In genomic region chr3:184144505-184144904, GRCh38 we compare ENCODE assay signal across 24 cellular contexts. TPM values are rescaled to one million over a fixed set of nuclear protein-coding genes. Genes with fewer than 3 reads are reported as not detected.
DNase-seq lines count a peak whose midpoint lies in the region; ATAC-seq, FAIRE-seq and TF ChIP-seq lines count a peak whose summit lies in the region.
"Had no signal": no experiment of that assay in that cellular context is flagged by ENCODE, and none has a peak within 500 bp of the region (broad histone marks: within the 10 kb centered on the region; RNA-seq: fewer than 3 reads in every experiment).

No MANE protein-coding gene starts in this region.

- H3K36me3 Mint-ChIP-seq in activated CD8-positive, alpha-beta T cell treated with anti-CD3 and anti-CD28 coated beads for 36 hours (ENCODE audit: low read depth) = peaks cover 35% of the 10 kb centered on the region
- peaks cover 53% of the 10 kb centered on the region for H3K36me3 Mint-ChIP-seq in activated CD8-positive, alpha-beta T cell treated with anti-CD3 and anti-CD28 coated beads, Interleukin-2, amount 10 ng/mL, durations not matched to agents 7 days and 5 days (ENCODE audit: low read depth)

- 94% methylated on average over 5 of the region's 5 CpGs for WGBS in HepG2 (ENCODE audit: low lambda C conversion rate)
- WGBS in stomach, 5 donors = 48 to 65% (median 55%) methylated on average over 5 of the region's 5 CpGs

- H3K4me1 Mint-ChIP-seq in activated CD8-positive, alpha-beta T cell treated with anti-CD3 and anti-CD28 coated beads for 36 hours (ENCODE audit: low read depth) = no peaks in the 10 kb centered on the region
- no peaks in the 10 kb centered on the region for H3K4me1 Mint-ChIP-seq in activated CD8-positive, alpha-beta T cell treated with anti-CD3 and anti-CD28 coated beads, Interleukin-2, amount 10 ng/mL, durations not matched to agents 7 days and 5 days (ENCODE audit: low read depth)
- H3K4me1 Mint-ChIP-seq in stimulated activated naive CD8-positive, alpha-beta T cell treated with anti-CD3 and anti-CD28 coated beads, Interleukin-15, amount 100 ng/mL, for 72 hours = peaks cover 4% of the 10 kb centered on the region

- no peak for TF ChIP-seq CTCF in activated CD8-positive, alpha-beta T cell treated with anti-CD3 and anti-CD28 coated beads for 36 hours (IDR thresholded peaks at IDR 0.05)
- TF ChIP-seq CTCF in RWPE1 (conservative IDR thresholded peaks at IDR 0.05; ENCODE audit: low read depth) (no peak), HepG2 (CRISPR knock-in tag; IDR thresholded peaks at IDR 0.05) (no peak), stomach (IDR thresholded peaks at IDR 0.05) (no peak)

- BruUV-seq in HepG2 (replicated peaks; lab: Mats Ljungman, UMichigan) = no TSS peak

- no peak for ATAC-seq in activated CD8-positive, alpha-beta T cell treated with anti-CD3 and anti-CD28 coated beads for 36 hours
- ATAC-seq in activated CD8-positive, alpha-beta T cell treated with anti-CD3 and anti-CD28 coated beads, Interleukin-2, amount 10 ng/mL, durations not matched to agents 7 days and 5 days = no peak
- no peak for ATAC-seq in HepG2
- no peak for ATAC-seq in stimulated activated naive CD8-positive, alpha-beta T cell treated with anti-CD3 and anti-CD28 coated beads, Interleukin-15, amount 100 ng/mL, for 72 hours

- POLR2A ChIA-PET in activated CD8-positive, alpha-beta T cell treated with anti-CD3 and anti-CD28 coated beads for 36 hours (lab: Charles Lee) = interaction anchor here (1.1 to 4.2 kb wide), 6 partner anchors 8 to 124 kb away, joined by 3 to 40 read pairs (median 6); partner anchors contain the start of genes ABCF3, DVL3 and EIF2B5
- POLR2A ChIA-PET in activated CD8-positive, alpha-beta T cell treated with anti-CD3 and anti-CD28 coated beads, Interleukin-2, amount 10 ng/mL, durations not matched to agents 7 days and 5 days (lab: Charles Lee) = interaction anchor here (2.4 kb wide), 1 partner anchor 9 kb away, joined by 10 read pairs; the partner anchor contains the start of gene EIF2B5
- POLR2A ChIA-PET in RWPE1 (lab: Yijun Ruan, JAX; ENCODE audit: low non-redundant PET) (interaction anchor here (0.6 kb wide), 1 partner anchor 125 kb away, joined by 4 read pairs; no protein-coding TSS in a partner anchor), HepG2 (lab: Yijun Ruan, JAX) (interaction anchor here (0.5 to 1.2 kb wide), 5 partner anchors 10 to 97 kb away, joined by 3 to 7 read pairs (median 3); partner anchors contain the start of gene EIF2B5)

- no peaks in the 10 kb centered on the region for H3K27me3 Mint-ChIP-seq in activated CD8-positive, alpha-beta T cell treated with anti-CD3 and anti-CD28 coated beads for 36 hours
- H3K27me3 Mint-ChIP-seq in activated CD8-positive, alpha-beta T cell treated with anti-CD3 and anti-CD28 coated beads, Interleukin-2, amount 10 ng/mL, durations not matched to agents 7 days and 5 days (ENCODE audit: low read depth) = no peaks in the 10 kb centered on the region
- H3K27me3 Mint-ChIP-seq in stimulated activated naive CD8-positive, alpha-beta T cell treated with anti-CD3 and anti-CD28 coated beads, Interleukin-15, amount 100 ng/mL, for 72 hours = no peaks in the 10 kb centered on the region

- no peak for TF ChIP-seq EP300 in HepG2 (IDR thresholded peaks at IDR 0.05; ENCODE audit: low read depth in 2 of 2, low read length in 2 of 2)
- TF ChIP-seq EP300 in HepG2 (CRISPR knock-in tag; IDR thresholded peaks at IDR 0.05; ENCODE audit: borderline replicate concordance) = no peak
- TF ChIP-seq EP300 in stomach (IDR thresholded peaks at IDR 0.05) = no peak

- H4K20me1 ChIP-seq in HepG2 (ENCODE audit: insufficient read depth, low read length) = no peaks in the 10 kb centered on the region

- H3K36me3 ChIP-seq in HepG2 (replicated peaks in 1 of 2; ENCODE audit: control insufficient read depth in 1 of 2, insufficient read depth in 2 of 2, low read length in 2 of 2) (peaks cover 26 to 62% of the 10 kb centered on the region in 2 experiments), stomach (peaks cover 61 to 78% (median 73%) of the 10 kb centered on the region in 4 donors)

- H3K4me1 ChIP-seq in HepG2 (ENCODE audit: insufficient read depth, low read length) (peaks cover 7% of the 10 kb centered on the region), stomach (peaks cover 4 to 20% (median 12%) of the 10 kb centered on the region in 4 donors)
- H3K4me1 ChIP-seq: BE2C, pancreas had no signal

- no peak overlapping the region for H3K4me3 ChIP-seq in HepG2 (replicated peaks in 1 of 3; ENCODE audit: insufficient read depth in 1 of 3, low read depth in 2 of 3, low read length in 3 of 3)
- H3K4me3 ChIP-seq in stomach = no peak overlapping the region
- H3K4me3 ChIP-seq: dorsolateral prefrontal cortex, mucosa of descending colon, pancreas, tibial nerve had no signal

- intact Hi-C loops in activated CD8-positive, alpha-beta T cell treated with anti-CD3 and anti-CD28 coated beads for 36 hours (cut with micrococcal nuclease) = no loop called here
- intact Hi-C loops in HepG2 (cut with micrococcal nuclease; ENCODE audit: unreplicated experiment) = no loop called here
- intact Hi-C loops in stomach (cut with DNase I; ENCODE audit: low total_unique reads) = loop anchor here (5.0 kb wide), 1 partner anchor 108 kb away; no protein-coding TSS in a partner anchor

- H3K79me2 ChIP-seq in HepG2 (ENCODE audit: insufficient read depth, low read length) = no peaks in the 10 kb centered on the region

- H3K27ac Mint-ChIP-seq in activated CD8-positive, alpha-beta T cell treated with anti-CD3 and anti-CD28 coated beads for 36 hours = peak overlapping the region; percentile 30
- no peak overlapping the region for H3K27ac Mint-ChIP-seq in activated CD8-positive, alpha-beta T cell treated with anti-CD3 and anti-CD28 coated beads, Interleukin-2, amount 10 ng/mL, durations not matched to agents 7 days and 5 days
- H3K27ac Mint-ChIP-seq in stimulated activated naive CD8-positive, alpha-beta T cell treated with anti-CD3 and anti-CD28 coated beads, Interleukin-15, amount 100 ng/mL, for 72 hours = no peak overlapping the region

- no peak overlapping the region for H3K4me3 Mint-ChIP-seq in activated CD8-positive, alpha-beta T cell treated with anti-CD3 and anti-CD28 coated beads for 36 hours
- no peak overlapping the region for H3K4me3 Mint-ChIP-seq in activated CD8-positive, alpha-beta T cell treated with anti-CD3 and anti-CD28 coated beads, Interleukin-2, amount 10 ng/mL, durations not matched to agents 7 days and 5 days
- H3K4me3 Mint-ChIP-seq in stimulated activated naive CD8-positive, alpha-beta T cell treated with anti-CD3 and anti-CD28 coated beads, Interleukin-15, amount 100 ng/mL, for 72 hours = no peak overlapping the region
- H3K4me3 Mint-ChIP-seq: activated T-cell treated with anti-CD3 and anti-CD28 coated beads, Interleukin-2, amount 50 U/mL, for 4 hours had no signal

- H3K4me2 ChIP-seq in HepG2 (ENCODE audit: low read depth, low read length) = no peak overlapping the region

- no peaks in the 10 kb centered on the region for H3K9me3 ChIP-seq in HepG2 (ENCODE audit: low read length)
- H3K9me3 ChIP-seq in stomach = no peaks in the 10 kb centered on the region
- H3K9me3 ChIP-seq: BE2C, mucosa of descending colon, pancreas, tibial nerve had no signal

- no peak overlapping the region for H2AFZ ChIP-seq in HepG2 (ENCODE audit: low read length)

- TF ChIP-seq RAD21 in HepG2 (CRISPR knock-in tag; IDR thresholded peaks at IDR 0.05) = no peak

- H3K27me3 ChIP-seq in HepG2 (ENCODE audit: control insufficient read depth in 1 of 2, insufficient read depth in 2 of 2, low read length in 2 of 2) (no peaks in the 10 kb centered on the region), stomach (no peaks in the 10 kb centered on the region)
- H3K27me3 ChIP-seq: BE2C, dorsolateral prefrontal cortex, pancreas, tibial nerve had no signal

- no peak overlapping the region for H3K9ac ChIP-seq in HepG2 (ENCODE audit: insufficient read depth, low read depth, low read length)

- H3K9me3 Mint-ChIP-seq in activated CD8-positive, alpha-beta T cell treated with anti-CD3 and anti-CD28 coated beads for 36 hours = no peaks in the 10 kb centered on the region
- H3K9me3 Mint-ChIP-seq in activated CD8-positive, alpha-beta T cell treated with anti-CD3 and anti-CD28 coated beads, Interleukin-2, amount 10 ng/mL, durations not matched to agents 7 days and 5 days (ENCODE audit: insufficient read depth) = no peaks in the 10 kb centered on the region
- H3K9me3 Mint-ChIP-seq in stimulated activated naive CD8-positive, alpha-beta T cell treated with anti-CD3 and anti-CD28 coated beads, Interleukin-15, amount 100 ng/mL, for 72 hours = no peaks in the 10 kb centered on the region
- H3K9me3 Mint-ChIP-seq: activated T-cell treated with anti-CD3 and anti-CD28 coated beads, Interleukin-2, amount 50 U/mL, for 4 hours had no signal

- peak overlapping the region; percentile 54 for H3K27ac ChIP-seq in RWPE1
- H3K27ac ChIP-seq in HepG2 (ENCODE audit: extremely low read length, insufficient read depth, low read length) = no peak overlapping the region
- peak overlapping the region in 4 of 5 donors; percentile 8 to 62 (median 32) for H3K27ac ChIP-seq in stomach
- H3K27ac ChIP-seq: pancreas, tibial nerve had no signal

- in situ Hi-C loops in HepG2 (cut with HindIII; ENCODE audit: extremely low pct_ligation_motif_present, low pct_unique_long_range_greater_than_20kb) = loop anchor here (25.0 kb wide), 1 partner anchor 257 kb away; the partner anchor contains the start of gene PARL

- CTCF ChIA-PET in activated CD8-positive, alpha-beta T cell treated with anti-CD3 and anti-CD28 coated beads for 36 hours (lab: Charles Lee) = interaction anchor here (1.1 to 2.2 kb wide), 8 partner anchors 8 to 105 kb away, joined by 3 to 10 read pairs (median 4); partner anchors contain the start of genes EEF1AKMT4 and EIF2B5
- CTCF ChIA-PET in activated CD8-positive, alpha-beta T cell treated with anti-CD3 and anti-CD28 coated beads, Interleukin-2, amount 10 ng/mL, durations not matched to agents 7 days and 5 days (lab: Charles Lee) = interaction anchor here (0.7 to 1.8 kb wide), 6 partner anchors 34 to 249 kb away, joined by 3 to 9 read pairs (median 3); partner anchors contain the start of gene EEF1AKMT4
- CTCF ChIA-PET in RWPE1 (lab: Yijun Ruan, JAX) (interaction anchor here (0.6 to 3.8 kb wide), 11 partner anchors 9 to 892 kb away, joined by 3 to 40 read pairs (median 4); partner anchors contain the start of genes EEF1AKMT4 and EIF2B5), HepG2 (lab: Yijun Ruan, JAX; ENCODE audit: low intra/inter-chr PET ratio, low total read pairs) (interaction anchor here (1.1 kb wide), 1 partner anchor 145 kb away, joined by 3 read pairs; no protein-coding TSS in a partner anchor)

- TF ChIP-seq POLR2A in HepG2 (IDR thresholded peaks at IDR 0.05; ENCODE audit: insufficient read depth in 1 of 2, low read depth in 2 of 2, low read length in 2 of 2) (no peak), stomach (IDR thresholded peaks at IDR 0.05) (no peak)

- FAIRE-seq in HepG2 (lab: Jason Lieb, UNC) = no peak
- FAIRE-seq: A204.1, endothelial cell of umbilical vein, pancreas had no signal

- DNase-seq in activated CD8-positive, alpha-beta T cell treated with anti-CD3 and anti-CD28 coated beads for 36 hours = no peak
- DNase-seq in activated CD8-positive, alpha-beta T cell treated with anti-CD3 and anti-CD28 coated beads, Interleukin-2, amount 10 ng/mL, durations not matched to agents 7 days and 5 days = no peak
- DNase-seq in RWPE1 (ENCODE audit: low spot score) = no peak
- DNase-seq in HepG2 (ENCODE audit: low spot score) = no peak
- no peak for DNase-seq in stomach
- no peak for DNase-seq in superior temporal gyrus (ENCODE audit: extremely low spot score)
- no peak for DNase-seq in stimulated activated naive CD8-positive, alpha-beta T cell treated with anti-CD3 and anti-CD28 coated beads, Interleukin-15, amount 100 ng/mL, for 72 hours
- DNase-seq in NCI-H2227 (lab: John Stamatoyannopoulos, UW; ENCODE audit: unreplicated experiment) = no peak
- DNase-seq: NCI-H187 treated with DMSO at 0.1 percent for 48 hours had no signal

RNA-seq across cellular contexts. Expression of gene EIF2B5, which starts 9.3 kb away (rescaled TPM):
- total RNA-seq in activated CD8-positive, alpha-beta T cell treated with anti-CD3 and anti-CD28 coated beads for 36 hours = 10 to 100 TPM; 59.9 to 64.0 TPM
- 10 to 100 TPM; 55.1 to 55.4 TPM for total RNA-seq in activated CD8-positive, alpha-beta T cell treated with anti-CD3 and anti-CD28 coated beads, Interleukin-2, amount 10 ng/mL, durations not matched to agents 7 days and 5 days
- 60.2 and 60.3 TPM in 2 replicates for total RNA-seq in HepG2 (2016; rRNA removed; fragmentation: Illumina TruSeq; extraction: Trizol)
- 13.3 and 14.4 TPM in 2 replicates for total RNA-seq in HepG2 (2016; cell fraction: cytosol; rRNA removed; fragmentation: Illumina TruSeq; extraction: Trizol; ENCODE audit: low read depth)
- 56.4 and 59.3 TPM in 2 replicates for total RNA-seq in HepG2 (2016; cell fraction: insoluble cytoplasmic fraction; rRNA removed; fragmentation: Illumina TruSeq; extraction: Trizol)
- 25.4 and 30.0 TPM in 2 replicates for total RNA-seq in HepG2 (2016; cell fraction: membrane; rRNA removed; fragmentation: Illumina TruSeq; extraction: Trizol)
- 46.2 and 46.9 TPM in 2 replicates for total RNA-seq in HepG2 (2016; cell fraction: nucleus; rRNA removed; fragmentation: Illumina TruSeq; extraction: Trizol)
- polyA plus RNA-seq in HepG2 (2011; rRNA removed) = 38.4 and 42.2 TPM in 2 replicates
- polyA plus RNA-seq in HepG2 (2011; cell fraction: cytosol; rRNA removed) = 31.2 and 31.6 TPM in 2 replicates
- polyA plus RNA-seq in HepG2 (2011; cell fraction: nucleus; rRNA removed) = 105 and 110 TPM in 2 replicates
- polyA plus RNA-seq in HepG2 (2012) = 31.8 and 34.3 TPM in 2 replicates
- polyA plus RNA-seq in HepG2 (2016; cell fraction: cytosol; fragmentation: Illumina TruSeq; extraction: Trizol; ENCODE audit: low read depth) = 12.5 and 14.4 TPM in 2 replicates
- polyA plus RNA-seq in HepG2 (2016; cell fraction: insoluble cytoplasmic fraction; fragmentation: Illumina TruSeq; extraction: Trizol; ENCODE audit: low read depth) = 49.2 and 49.4 TPM in 2 replicates
- 17.8 and 21.2 TPM in 2 replicates for polyA plus RNA-seq in HepG2 (2016; cell fraction: membrane; fragmentation: Illumina TruSeq; extraction: Trizol; ENCODE audit: low read depth)
- 79.9 and 81.6 TPM in 2 replicates for polyA plus RNA-seq in HepG2 (2016; cell fraction: nucleus; fragmentation: Illumina TruSeq; extraction: Trizol; ENCODE audit: insufficient read depth, low read depth)
- 63.6 and 87.1 TPM in 2 replicates for polyA minus RNA-seq in HepG2 (2011; rRNA and poly(A)+ RNA removed; ENCODE audit: low replicate concordance)
- 14.2 and 16.3 TPM in 2 replicates for polyA minus RNA-seq in HepG2 (2011; cell fraction: cytosol; rRNA and poly(A)+ RNA removed)
- polyA minus RNA-seq in HepG2 (2011; cell fraction: nucleus; rRNA and poly(A)+ RNA removed) = 53.6 and 66.0 TPM in 2 replicates
- 100 to 1,000 TPM in 1 of 5 donors, 10 to 100 TPM in 3, 1 to 10 TPM in 1; 1.4 to 113 (median 36.5) TPM for total RNA-seq in stomach
- polyA plus RNA-seq in stomach = 10 to 100 TPM; 33.0 to 42.0 (median 33.7) TPM

RNA-seq across cellular contexts. Expression of gene DVL3, which starts 10.7 kb away (rescaled TPM):
- 10 to 100 TPM; 21.2 to 25.9 TPM for total RNA-seq in activated CD8-positive, alpha-beta T cell treated with anti-CD3 and anti-CD28 coated beads for 36 hours
- 10 to 100 TPM; 31.2 to 32.6 TPM for total RNA-seq in activated CD8-positive, alpha-beta T cell treated with anti-CD3 and anti-CD28 coated beads, Interleukin-2, amount 10 ng/mL, durations not matched to agents 7 days and 5 days
- 25.4 and 29.0 TPM in 2 replicates for total RNA-seq in HepG2 (2016; rRNA removed; fragmentation: Illumina TruSeq; extraction: Trizol)
- 23.8 and 24.8 TPM in 2 replicates for total RNA-seq in HepG2 (2016; cell fraction: cytosol; rRNA removed; fragmentation: Illumina TruSeq; extraction: Trizol; ENCODE audit: low read depth)
- total RNA-seq in HepG2 (2016; cell fraction: insoluble cytoplasmic fraction; rRNA removed; fragmentation: Illumina TruSeq; extraction: Trizol) = 20.5 and 27.5 TPM in 2 replicates
- total RNA-seq in HepG2 (2016; cell fraction: membrane; rRNA removed; fragmentation: Illumina TruSeq; extraction: Trizol) = 52.6 and 55.8 TPM in 2 replicates
- total RNA-seq in HepG2 (2016; cell fraction: nucleus; rRNA removed; fragmentation: Illumina TruSeq; extraction: Trizol) = 28.8 and 35.1 TPM in 2 replicates
- 36.1 and 42.9 TPM in 2 replicates for polyA plus RNA-seq in HepG2 (2011; rRNA removed)
- 18.8 and 21.5 TPM in 2 replicates for polyA plus RNA-seq in HepG2 (2011; cell fraction: cytosol; rRNA removed)
- polyA plus RNA-seq in HepG2 (2011; cell fraction: nucleus; rRNA removed) = 166 and 190 TPM in 2 replicates
- 37.1 and 38.4 TPM in 2 replicates for polyA plus RNA-seq in HepG2 (2012)
- polyA plus RNA-seq in HepG2 (2016; cell fraction: cytosol; fragmentation: Illumina TruSeq; extraction: Trizol; ENCODE audit: low read depth) = 40.0 and 43.8 TPM in 2 replicates
- 28.4 and 42.1 TPM in 2 replicates for polyA plus RNA-seq in HepG2 (2016; cell fraction: insoluble cytoplasmic fraction; fragmentation: Illumina TruSeq; extraction: Trizol; ENCODE audit: low read depth)
- polyA plus RNA-seq in HepG2 (2016; cell fraction: membrane; fragmentation: Illumina TruSeq; extraction: Trizol; ENCODE audit: low read depth) = 59.8 and 69.8 TPM in 2 replicates
- 134 and 135 TPM in 2 replicates for polyA plus RNA-seq in HepG2 (2016; cell fraction: nucleus; fragmentation: Illumina TruSeq; extraction: Trizol; ENCODE audit: insufficient read depth, low read depth)
- polyA minus RNA-seq in HepG2 (2011; rRNA and poly(A)+ RNA removed; ENCODE audit: low replicate concordance) = 62.6 and 62.7 TPM in 2 replicates
- 24.4 and 29.1 TPM in 2 replicates for polyA minus RNA-seq in HepG2 (2011; cell fraction: cytosol; rRNA and poly(A)+ RNA removed)
- polyA minus RNA-seq in HepG2 (2011; cell fraction: nucleus; rRNA and poly(A)+ RNA removed) = 50.5 and 58.6 TPM in 2 replicates
- 100 to 1,000 TPM in 1 of 5 donors, 10 to 100 TPM in 4; 27.9 to 107 (median 55.4) TPM for total RNA-seq in stomach
- polyA plus RNA-seq in stomach = 10 to 100 TPM; 21.2 to 26.4 (median 25.8) TPM

RNA-seq across cellular contexts. Expression of gene AP2M1, which starts 30.1 kb away (rescaled TPM):
- 100 to 1,000 TPM; 211 to 223 TPM for total RNA-seq in activated CD8-positive, alpha-beta T cell treated with anti-CD3 and anti-CD28 coated beads for 36 hours
- total RNA-seq in activated CD8-positive, alpha-beta T cell treated with anti-CD3 and anti-CD28 coated beads, Interleukin-2, amount 10 ng/mL, durations not matched to agents 7 days and 5 days = 100 to 1,000 TPM; 228 to 231 TPM
- total RNA-seq in HepG2 (2016; rRNA removed; fragmentation: Illumina TruSeq; extraction: Trizol) (124 and 126 TPM in 2 replicates), stomach (100 to 1,000 TPM in 4 of 5 donors, 10 to 100 TPM in 1; 96.2 to 204 (median 134) TPM)
- 72.2 and 73.9 TPM in 2 replicates for total RNA-seq in HepG2 (2016; cell fraction: cytosol; rRNA removed; fragmentation: Illumina TruSeq; extraction: Trizol; ENCODE audit: low read depth)
- total RNA-seq in HepG2 (2016; cell fraction: insoluble cytoplasmic fraction; rRNA removed; fragmentation: Illumina TruSeq; extraction: Trizol) = 120 and 132 TPM in 2 replicates
- 105 and 110 TPM in 2 replicates for total RNA-seq in HepG2 (2016; cell fraction: membrane; rRNA removed; fragmentation: Illumina TruSeq; extraction: Trizol)
- total RNA-seq in HepG2 (2016; cell fraction: nucleus; rRNA removed; fragmentation: Illumina TruSeq; extraction: Trizol) = 55.3 and 71.0 TPM in 2 replicates
- polyA plus RNA-seq in HepG2 (2011; rRNA removed) (146 and 189 TPM in 2 replicates), stomach (100 to 1,000 TPM; 143 to 220 (median 208) TPM)
- polyA plus RNA-seq in HepG2 (2011; cell fraction: cytosol; rRNA removed) = 105 and 107 TPM in 2 replicates
- 190 and 200 TPM in 2 replicates for polyA plus RNA-seq in HepG2 (2011; cell fraction: nucleus; rRNA removed)
- polyA plus RNA-seq in HepG2 (2012) = 119 and 172 TPM in 2 replicates
- 89.6 and 102 TPM in 2 replicates for polyA plus RNA-seq in HepG2 (2016; cell fraction: cytosol; fragmentation: Illumina TruSeq; extraction: Trizol; ENCODE audit: low read depth)
- 155 and 182 TPM in 2 replicates for polyA plus RNA-seq in HepG2 (2016; cell fraction: insoluble cytoplasmic fraction; fragmentation: Illumina TruSeq; extraction: Trizol; ENCODE audit: low read depth)
- polyA plus RNA-seq in HepG2 (2016; cell fraction: membrane; fragmentation: Illumina TruSeq; extraction: Trizol; ENCODE audit: low read depth) = 110 and 116 TPM in 2 replicates
- 139 and 149 TPM in 2 replicates for polyA plus RNA-seq in HepG2 (2016; cell fraction: nucleus; fragmentation: Illumina TruSeq; extraction: Trizol; ENCODE audit: insufficient read depth, low read depth)
- polyA minus RNA-seq in HepG2 (2011; rRNA and poly(A)+ RNA removed; ENCODE audit: low replicate concordance) = 177 and 651 TPM in 2 replicates
- 51.9 and 58.8 TPM in 2 replicates for polyA minus RNA-seq in HepG2 (2011; cell fraction: cytosol; rRNA and poly(A)+ RNA removed)
- polyA minus RNA-seq in HepG2 (2011; cell fraction: nucleus; rRNA and poly(A)+ RNA removed) = 68.9 and 87.9 TPM in 2 replicates

RNA-seq across cellular contexts. Expression of gene ABCF3, which starts 41.5 kb away (rescaled TPM):
- total RNA-seq in activated CD8-positive, alpha-beta T cell treated with anti-CD3 and anti-CD28 coated beads for 36 hours = 10 to 100 TPM; 61.3 to 68.7 TPM
- total RNA-seq in activated CD8-positive, alpha-beta T cell treated with anti-CD3 and anti-CD28 coated beads, Interleukin-2, amount 10 ng/mL, durations not matched to agents 7 days and 5 days = 10 to 100 TPM; 56.6 to 57.8 TPM
- 32.7 and 38.8 TPM in 2 replicates for total RNA-seq in HepG2 (2016; rRNA removed; fragmentation: Illumina TruSeq; extraction: Trizol)
- total RNA-seq in HepG2 (2016; cell fraction: cytosol; rRNA removed; fragmentation: Illumina TruSeq; extraction: Trizol; ENCODE audit: low read depth) = 7.0 and 8.6 TPM in 2 replicates
- total RNA-seq in HepG2 (2016; cell fraction: insoluble cytoplasmic fraction; rRNA removed; fragmentation: Illumina TruSeq; extraction: Trizol) = 30.5 and 38.2 TPM in 2 replicates
- total RNA-seq in HepG2 (2016; cell fraction: membrane; rRNA removed; fragmentation: Illumina TruSeq; extraction: Trizol) = 9.7 and 13.0 TPM in 2 replicates
- total RNA-seq in HepG2 (2016; cell fraction: nucleus; rRNA removed; fragmentation: Illumina TruSeq; extraction: Trizol) = 31.0 and 40.0 TPM in 2 replicates
- 46.5 and 48.2 TPM in 2 replicates for polyA plus RNA-seq in HepG2 (2011; rRNA removed)
- polyA plus RNA-seq in HepG2 (2011; cell fraction: cytosol; rRNA removed) = 30.2 and 39.9 TPM in 2 replicates
- 164 and 188 TPM in 2 replicates for polyA plus RNA-seq in HepG2 (2011; cell fraction: nucleus; rRNA removed)
- polyA plus RNA-seq in HepG2 (2012) = 28.3 and 31.4 TPM in 2 replicates
- polyA plus RNA-seq in HepG2 (2016; cell fraction: cytosol; fragmentation: Illumina TruSeq; extraction: Trizol; ENCODE audit: low read depth) = 4.3 TPM in 2 replicates
- 30.4 and 34.2 TPM in 2 replicates for polyA plus RNA-seq in HepG2 (2016; cell fraction: insoluble cytoplasmic fraction; fragmentation: Illumina TruSeq; extraction: Trizol; ENCODE audit: low read depth)
- 5.7 and 8.3 TPM in 2 replicates for polyA plus RNA-seq in HepG2 (2016; cell fraction: membrane; fragmentation: Illumina TruSeq; extraction: Trizol; ENCODE audit: low read depth)
- 92.9 and 103 TPM in 2 replicates for polyA plus RNA-seq in HepG2 (2016; cell fraction: nucleus; fragmentation: Illumina TruSeq; extraction: Trizol; ENCODE audit: insufficient read depth, low read depth)
- 79.8 and 202 TPM in 2 replicates for polyA minus RNA-seq in HepG2 (2011; rRNA and poly(A)+ RNA removed; ENCODE audit: low replicate concordance)
- 25.1 and 28.6 TPM in 2 replicates for polyA minus RNA-seq in HepG2 (2011; cell fraction: cytosol; rRNA and poly(A)+ RNA removed)
- 71.1 and 80.3 TPM in 2 replicates for polyA minus RNA-seq in HepG2 (2011; cell fraction: nucleus; rRNA and poly(A)+ RNA removed)
- 100 to 1,000 TPM in 1 of 5 donors, 10 to 100 TPM in 4; 21.6 to 194 (median 55.9) TPM for total RNA-seq in stomach
- polyA plus RNA-seq in stomach = 10 to 100 TPM; 43.4 to 45.0 (median 44.5) TPM

RNA-seq across cellular contexts. Expression of gene HTR3E, which starts 47.6 kb away (rescaled TPM):
- not detected for total RNA-seq in activated CD8-positive, alpha-beta T cell treated with anti-CD3 and anti-CD28 coated beads for 36 hours
- total RNA-seq in activated CD8-positive, alpha-beta T cell treated with anti-CD3 and anti-CD28 coated beads, Interleukin-2, amount 10 ng/mL, durations not matched to agents 7 days and 5 days = not detected
- not detected in 2 replicates for total RNA-seq in HepG2 (2016; rRNA removed; fragmentation: Illumina TruSeq; extraction: Trizol)
- total RNA-seq in HepG2 (2016; cell fraction: cytosol; rRNA removed; fragmentation: Illumina TruSeq; extraction: Trizol; ENCODE audit: low read depth) = not detected in 2 replicates
- not detected in 2 replicates for total RNA-seq in HepG2 (2016; cell fraction: insoluble cytoplasmic fraction; rRNA removed; fragmentation: Illumina TruSeq; extraction: Trizol)
- not detected in 2 replicates for total RNA-seq in HepG2 (2016; cell fraction: membrane; rRNA removed; fragmentation: Illumina TruSeq; extraction: Trizol)
- total RNA-seq in HepG2 (2016; cell fraction: nucleus; rRNA removed; fragmentation: Illumina TruSeq; extraction: Trizol) = not detected in 2 replicates
- polyA plus RNA-seq in HepG2 (2011; rRNA removed) = not detected in 2 replicates
- not detected in 2 replicates for polyA plus RNA-seq in HepG2 (2011; cell fraction: cytosol; rRNA removed)
- polyA plus RNA-seq in HepG2 (2011; cell fraction: nucleus; rRNA removed) = not detected in 2 replicates
- not detected in 2 replicates for polyA plus RNA-seq in HepG2 (2012)
- polyA plus RNA-seq in HepG2 (2016; cell fraction: cytosol; fragmentation: Illumina TruSeq; extraction: Trizol; ENCODE audit: low read depth) = not detected in 2 replicates
- polyA plus RNA-seq in HepG2 (2016; cell fraction: insoluble cytoplasmic fraction; fragmentation: Illumina TruSeq; extraction: Trizol; ENCODE audit: low read depth) = not detected in 2 replicates
- not detected in 2 replicates for polyA plus RNA-seq in HepG2 (2016; cell fraction: membrane; fragmentation: Illumina TruSeq; extraction: Trizol; ENCODE audit: low read depth)
- not detected in 2 replicates for polyA plus RNA-seq in HepG2 (2016; cell fraction: nucleus; fragmentation: Illumina TruSeq; extraction: Trizol; ENCODE audit: insufficient read depth, low read depth)
- not detected in 2 replicates for polyA minus RNA-seq in HepG2 (2011; rRNA and poly(A)+ RNA removed; ENCODE audit: low replicate concordance)
- polyA minus RNA-seq in HepG2 (2011; cell fraction: cytosol; rRNA and poly(A)+ RNA removed) = not detected in 2 replicates
- polyA minus RNA-seq in HepG2 (2011; cell fraction: nucleus; rRNA and poly(A)+ RNA removed) = not detected in 2 replicates
- total RNA-seq in stomach = not detected
- not detected for polyA plus RNA-seq in stomach
- total RNA-seq: activated T-cell treated with anti-CD3 and anti-CD28 coated beads, Interleukin-2, amount 50 U/mL, for 4 hours; dorsolateral prefrontal cortex; endothelial cell of umbilical vein; G401; H4; lower leg skin; right cardiac atrium; tibial nerve had no signal
- polyA plus RNA-seq: adipose tissue, endothelial cell of umbilical vein, keratinocyte, neural cell, pancreas, right cardiac atrium had no signal
